24 cellular contexts compared by ENCODE assay signal in genomic region chr4:153449338-153449737, GRCh38. TPM values are rescaled to one million over a fixed set of nuclear protein-coding genes. Genes with fewer than 3 reads are reported as not detected.
DNase-seq lines count a peak whose midpoint lies in the region; ATAC-seq, FAIRE-seq and TF ChIP-seq lines count a peak whose summit lies in the region.
"Had no signal": no experiment of that assay in that cellular context is flagged by ENCODE, and none has a peak within 500 bp of the region (broad histone marks: within the 10 kb centered on the region; RNA-seq: fewer than 3 reads in every experiment).

No MANE protein-coding gene starts in this region.

- no peak for TF ChIP-seq POLR2A in HepG2 (IDR thresholded peaks at IDR 0.05; ENCODE audit: insufficient read depth in 1 of 2, low read depth in 2 of 2, low read length in 2 of 2)
- no peak for TF ChIP-seq POLR2A in right lobe of liver (IDR thresholded peaks at IDR 0.05)

- H3K27ac Mint-ChIP-seq in activated B cell treated with CpG ODN at 0.5 μM for 24 hours, result peak overlapping the region; percentile 72
- H3K27ac Mint-ChIP-seq in naive B cell, result peak overlapping the region; percentile 33 to 97 (median 90)
- H3K27ac Mint-ChIP-seq in activated T-helper 2 cell treated with anti-CD3 and anti-CD28 coated beads, Interferon-gamma antibody, Interleukin-2, Interleukin-4, amounts not matched to agents 10 μg/mL and 5 μg/mL and 100 μg/mL, durations not matched to agents 14 hours and 24 hours and 36 hours, result no peak overlapping the region

- no peak for TF ChIP-seq CTCF in HepG2 (CRISPR knock-in tag; IDR thresholded peaks at IDR 0.05)
- no peak for TF ChIP-seq CTCF in right lobe of liver (IDR thresholded peaks at IDR 0.05)
- no peak for TF ChIP-seq CTCF in activated B cell treated with CpG ODN at 0.5 μM for 24 hours (IDR thresholded peaks at IDR 0.05)

- no peak overlapping the region for H3K4me3 Mint-ChIP-seq in activated B cell treated with CpG ODN at 0.5 μM for 24 hours
- peak overlapping the region in 2 of 8 donors; percentile 17 to 34 for H3K4me3 Mint-ChIP-seq in naive B cell
- no peak overlapping the region for H3K4me3 Mint-ChIP-seq in activated T-helper 2 cell treated with anti-CD3 and anti-CD28 coated beads, Interferon-gamma antibody, Interleukin-2, Interleukin-4, amounts not matched to agents 10 μg/mL and 5 μg/mL and 100 μg/mL, durations not matched to agents 14 hours and 24 hours and 36 hours (ENCODE audit: low read depth)

- no peaks in the 10 kb centered on the region for H3K27me3 ChIP-seq in HepG2 (ENCODE audit: control insufficient read depth in 1 of 2, insufficient read depth in 2 of 2, low read length in 2 of 2)
- no peaks in the 10 kb centered on the region for H3K27me3 ChIP-seq in right lobe of liver
- H3K27me3 ChIP-seq: ascending aorta, dorsolateral prefrontal cortex, pancreas, testis, vagina had no signal

- in situ Hi-C loops in HepG2 (cut with HindIII; ENCODE audit: extremely low pct_ligation_motif_present, low pct_unique_long_range_greater_than_20kb), result no loop called here

- DNase-seq in HepG2 (ENCODE audit: low spot score) (no peak), right lobe of liver (no peak), activated B cell treated with CpG ODN at 0.5 μM for 24 hours (no peak), naive B cell (no peak)
- DNase-seq in effector CD4-positive, alpha-beta T cell, result no peak
- no peak for DNase-seq in activated T-helper 2 cell treated with anti-CD3 and anti-CD28 coated beads, Interferon-gamma antibody, Interleukin-2, Interleukin-4, amounts not matched to agents 10 μg/mL and 5 μg/mL and 100 μg/mL, durations not matched to agents 14 hours and 24 hours and 36 hours (ENCODE audit: low spot score)
- DNase-seq: activated gamma-delta T cell; CD8-positive, alpha-beta memory T cell; central memory CD4-positive, alpha-beta T cell; DMS53; dorsolateral prefrontal cortex; left cardiac atrium; NCI-H187 treated with DMSO at 0.1 percent for 48 hours; NCI-H2227 treated with DMSO at 0.1 percent for 48 hours; NCI-H748 treated with DMSO at 0.1 percent for 48 hours; pancreas; SK-N-SH; testis had no signal

- H3K36me3 ChIP-seq in HepG2 (replicated peaks in 1 of 2; ENCODE audit: control insufficient read depth in 1 of 2, insufficient read depth in 2 of 2, low read length in 2 of 2) (no peaks in the 10 kb centered on the region), right lobe of liver (no peaks in the 10 kb centered on the region)
- H3K36me3 ChIP-seq: ascending aorta, pancreas, vagina had no signal

- no peak overlapping the region for H3K9ac ChIP-seq in HepG2 (ENCODE audit: insufficient read depth, low read depth, low read length)
- H3K9ac ChIP-seq: SK-N-SH had no signal

- H2AFZ ChIP-seq in HepG2 (ENCODE audit: low read length), result no peak overlapping the region

- H4K20me1 ChIP-seq in HepG2 (ENCODE audit: insufficient read depth, low read length), result no peaks in the 10 kb centered on the region

- peaks cover 37% of the 10 kb centered on the region for H3K4me1 ChIP-seq in HepG2 (ENCODE audit: insufficient read depth, low read length)
- peaks cover 0 to 15% (median 4%) of the 10 kb centered on the region in 4 donors for H3K4me1 ChIP-seq in right lobe of liver
- H3K4me1 ChIP-seq: testis, vagina had no signal

- H3K4me3 ChIP-seq in HepG2 (replicated peaks in 1 of 3; ENCODE audit: insufficient read depth in 1 of 3, low read depth in 2 of 3, low read length in 3 of 3) (no peak overlapping the region), right lobe of liver (no peak overlapping the region)
- H3K4me3 ChIP-seq: ascending aorta, dorsolateral prefrontal cortex, pancreas, testis, vagina had no signal

- POLR2A ChIA-PET in HepG2 (lab: Yijun Ruan, JAX), result no interaction called here
- POLR2A ChIA-PET in activated B cell treated with CpG ODN at 0.5 μM for 24 hours (lab: Charles Lee), result interaction anchor here (0.6 to 3.0 kb wide), 2 partner anchors 11 to 17 kb away, joined by 4 to 31 read pairs; partner anchors contain the start of gene TMEM131L

- CTCF ChIA-PET in HepG2 (lab: Yijun Ruan, JAX; ENCODE audit: low intra/inter-chr PET ratio, low total read pairs), result no interaction called here
- CTCF ChIA-PET in activated B cell treated with CpG ODN at 0.5 μM for 24 hours (lab: Charles Lee), result no interaction called here

- H3K4me2 ChIP-seq in HepG2 (ENCODE audit: low read depth, low read length), result no peak overlapping the region
- H3K4me2 ChIP-seq: SK-N-SH had no signal

- 46% methylated on average over 1 of the region's 1 CpG for WGBS in HepG2 (ENCODE audit: low lambda C conversion rate)
- WGBS in right lobe of liver (ENCODE audit: insufficient coverage, low coverage, low lambda C conversion rate, missing lambda C conversion rate), result 80% methylated on average over 1 of the region's 1 CpG

- H3K4me1 Mint-ChIP-seq in activated B cell treated with CpG ODN at 0.5 μM for 24 hours, result peaks cover 28% of the 10 kb centered on the region
- peaks cover 22 to 47% (median 45%) of the 10 kb centered on the region in 3 donors for H3K4me1 Mint-ChIP-seq in naive B cell
- H3K4me1 Mint-ChIP-seq in activated T-helper 2 cell treated with anti-CD3 and anti-CD28 coated beads, Interferon-gamma antibody, Interleukin-2, Interleukin-4, amounts not matched to agents 10 μg/mL and 5 μg/mL and 100 μg/mL, durations not matched to agents 14 hours and 24 hours and 36 hours (ENCODE audit: low read depth), result peaks cover 11% of the 10 kb centered on the region

- H3K36me3 Mint-ChIP-seq in activated B cell treated with CpG ODN at 0.5 μM for 24 hours (ENCODE audit: low read depth) (no peaks in the 10 kb centered on the region), naive B cell (no peaks in the 10 kb centered on the region)
- no peaks in the 10 kb centered on the region for H3K36me3 Mint-ChIP-seq in activated T-helper 2 cell treated with anti-CD3 and anti-CD28 coated beads, Interferon-gamma antibody, Interleukin-2, Interleukin-4, amounts not matched to agents 10 μg/mL and 5 μg/mL and 100 μg/mL, durations not matched to agents 14 hours and 24 hours and 36 hours (ENCODE audit: low read depth)
- H3K36me3 Mint-ChIP-seq: CD8-positive, alpha-beta memory T cell; memory B cell had no signal

- no peak for ATAC-seq in HepG2
- ATAC-seq in right lobe of liver, result no peak
- ATAC-seq in activated B cell treated with CpG ODN at 0.5 μM for 24 hours (ENCODE audit: low read depth), result no peak
- ATAC-seq in naive B cell (ENCODE audit: low read depth in 2 of 2), result no peak
- no peak for ATAC-seq in HG02852 (IDR thresholded peaks at IDR 0.05; ENCODE audit: unreplicated experiment)
- ATAC-seq: left cardiac atrium, pancreas, sciatic nerve had no signal

- H3K9me3 Mint-ChIP-seq in activated B cell treated with CpG ODN at 0.5 μM for 24 hours, result no peaks in the 10 kb centered on the region
- no peaks in the 10 kb centered on the region for H3K9me3 Mint-ChIP-seq in naive B cell
- H3K9me3 Mint-ChIP-seq in activated T-helper 2 cell treated with anti-CD3 and anti-CD28 coated beads, Interferon-gamma antibody, Interleukin-2, Interleukin-4, amounts not matched to agents 10 μg/mL and 5 μg/mL and 100 μg/mL, durations not matched to agents 14 hours and 24 hours and 36 hours, result no peaks in the 10 kb centered on the region
- H3K9me3 Mint-ChIP-seq: CD8-positive, alpha-beta memory T cell; memory B cell had no signal

- intact Hi-C loops in HepG2 (cut with micrococcal nuclease; ENCODE audit: unreplicated experiment), result no loop called here
- intact Hi-C loops in right lobe of liver (cut with DNase I), result no loop called here
- intact Hi-C loops in activated B cell treated with CpG ODN at 0.5 μM for 24 hours (cut with micrococcal nuclease), result no loop called here
- intact Hi-C loops in activated T-helper 2 cell treated with anti-CD3 and anti-CD28 coated beads, Interferon-gamma antibody, Interleukin-2, Interleukin-4, amounts not matched to agents 10 μg/mL and 5 μg/mL and 100 μg/mL, durations not matched to agents 14 hours and 24 hours and 36 hours (cut with micrococcal nuclease), result no loop called here

- no TSS peak for BruUV-seq in HepG2 (replicated peaks; lab: Mats Ljungman, UMichigan)

- no peak for FAIRE-seq in HepG2 (lab: Jason Lieb, UNC)
- FAIRE-seq: pancreas had no signal

- no peak overlapping the region for H3K27ac ChIP-seq in HepG2 (ENCODE audit: extremely low read length, insufficient read depth, low read length)
- no peak overlapping the region for H3K27ac ChIP-seq in right lobe of liver
- H3K27ac ChIP-seq: dorsolateral prefrontal cortex, pancreas, RWPE1, testis, vagina had no signal

- no peak for TF ChIP-seq RAD21 in HepG2 (CRISPR knock-in tag; IDR thresholded peaks at IDR 0.05)

- H3K9me3 ChIP-seq in HepG2 (ENCODE audit: low read length), result no peaks in the 10 kb centered on the region
- no peaks in the 10 kb centered on the region for H3K9me3 ChIP-seq in right lobe of liver
- H3K9me3 ChIP-seq: ascending aorta, pancreas, SK-N-SH, testis, vagina had no signal

- H3K79me2 ChIP-seq in HepG2 (ENCODE audit: insufficient read depth, low read length), result no peaks in the 10 kb centered on the region

- TF ChIP-seq EP300 in HepG2 (IDR thresholded peaks at IDR 0.05; ENCODE audit: low read depth in 2 of 2, low read length in 2 of 2) (no peak), HepG2 (CRISPR knock-in tag; IDR thresholded peaks at IDR 0.05; ENCODE audit: borderline replicate concordance) (no peak)

- H3K27me3 Mint-ChIP-seq in activated B cell treated with CpG ODN at 0.5 μM for 24 hours (no peaks in the 10 kb centered on the region), naive B cell (no peaks in the 10 kb centered on the region)
- no peaks in the 10 kb centered on the region for H3K27me3 Mint-ChIP-seq in activated T-helper 2 cell treated with anti-CD3 and anti-CD28 coated beads, Interferon-gamma antibody, Interleukin-2, Interleukin-4, amounts not matched to agents 10 μg/mL and 5 μg/mL and 100 μg/mL, durations not matched to agents 14 hours and 24 hours and 36 hours (ENCODE audit: low read depth)
- H3K27me3 Mint-ChIP-seq: CD8-positive, alpha-beta memory T cell; memory B cell had no signal

RNA-seq across cellular contexts. Expression of gene TMEM131L, which starts 16.8 kb away (rescaled TPM):
- total RNA-seq in HepG2 (2016; rRNA removed; fragmentation: Illumina TruSeq; extraction: Trizol) (2.4 and 4.5 TPM in 2 replicates), right lobe of liver (10 to 100 TPM; 13.2 to 19.6 (median 14.8) TPM), activated B cell treated with CpG ODN at 0.5 μM for 24 hours (170 and 193 TPM in 2 replicates)
- 1.2 and 1.4 TPM in 2 replicates for total RNA-seq in HepG2 (2016; cell fraction: cytosol; rRNA removed; fragmentation: Illumina TruSeq; extraction: Trizol; ENCODE audit: low read depth)
- total RNA-seq in HepG2 (2016; cell fraction: insoluble cytoplasmic fraction; rRNA removed; fragmentation: Illumina TruSeq; extraction: Trizol), result 2.7 and 4.5 TPM in 2 replicates
- 1.1 and 2.7 TPM in 2 replicates for total RNA-seq in HepG2 (2016; cell fraction: membrane; rRNA removed; fragmentation: Illumina TruSeq; extraction: Trizol)
- 10.8 and 10.9 TPM in 2 replicates for total RNA-seq in HepG2 (2016; cell fraction: nucleus; rRNA removed; fragmentation: Illumina TruSeq; extraction: Trizol)
- polyA plus RNA-seq in HepG2 (2011; rRNA removed) (2.2 and 2.8 TPM in 2 replicates), naive B cell (ENCODE audit: low read depth in 6 of 6) (10 to 100 TPM; 52.2 to 86.7 (median 68.1) TPM)
- polyA plus RNA-seq in HepG2 (2011; cell fraction: cytosol; rRNA removed), result 1.3 and 2.2 TPM in 2 replicates
- polyA plus RNA-seq in HepG2 (2011; cell fraction: nucleus; rRNA removed), result 4.1 and 4.5 TPM in 2 replicates
- 2.3 and 5.2 TPM in 2 replicates for polyA plus RNA-seq in HepG2 (2012)
- polyA plus RNA-seq in HepG2 (2016; cell fraction: cytosol; fragmentation: Illumina TruSeq; extraction: Trizol; ENCODE audit: low read depth), result 0.16 and 0.25 TPM in 2 replicates
- 1.7 and 2.1 TPM in 2 replicates for polyA plus RNA-seq in HepG2 (2016; cell fraction: insoluble cytoplasmic fraction; fragmentation: Illumina TruSeq; extraction: Trizol; ENCODE audit: low read depth)
- 0.18 and 0.30 TPM in 2 replicates for polyA plus RNA-seq in HepG2 (2016; cell fraction: membrane; fragmentation: Illumina TruSeq; extraction: Trizol; ENCODE audit: low read depth)
- polyA plus RNA-seq in HepG2 (2016; cell fraction: nucleus; fragmentation: Illumina TruSeq; extraction: Trizol; ENCODE audit: insufficient read depth, low read depth), result 6.6 and 8.4 TPM in 2 replicates
- 5.2 and 8.7 TPM in 2 replicates for polyA minus RNA-seq in HepG2 (2011; rRNA and poly(A)+ RNA removed; ENCODE audit: low replicate concordance)
- polyA minus RNA-seq in HepG2 (2011; cell fraction: cytosol; rRNA and poly(A)+ RNA removed), result 3.6 and 7.2 TPM in 2 replicates
- 10.8 and 14.8 TPM in 2 replicates for polyA minus RNA-seq in HepG2 (2011; cell fraction: nucleus; rRNA and poly(A)+ RNA removed)
- 28.1 and 29.7 TPM in 2 replicates for total RNA-seq in activated T-helper 2 cell treated with anti-CD3 and anti-CD28 coated beads, Interferon-gamma antibody, Interleukin-2, Interleukin-4, amounts not matched to agents 10 μg/mL and 5 μg/mL and 100 μg/mL, durations not matched to agents 14 hours and 24 hours and 36 hours
